In the genomic region with DNA sequence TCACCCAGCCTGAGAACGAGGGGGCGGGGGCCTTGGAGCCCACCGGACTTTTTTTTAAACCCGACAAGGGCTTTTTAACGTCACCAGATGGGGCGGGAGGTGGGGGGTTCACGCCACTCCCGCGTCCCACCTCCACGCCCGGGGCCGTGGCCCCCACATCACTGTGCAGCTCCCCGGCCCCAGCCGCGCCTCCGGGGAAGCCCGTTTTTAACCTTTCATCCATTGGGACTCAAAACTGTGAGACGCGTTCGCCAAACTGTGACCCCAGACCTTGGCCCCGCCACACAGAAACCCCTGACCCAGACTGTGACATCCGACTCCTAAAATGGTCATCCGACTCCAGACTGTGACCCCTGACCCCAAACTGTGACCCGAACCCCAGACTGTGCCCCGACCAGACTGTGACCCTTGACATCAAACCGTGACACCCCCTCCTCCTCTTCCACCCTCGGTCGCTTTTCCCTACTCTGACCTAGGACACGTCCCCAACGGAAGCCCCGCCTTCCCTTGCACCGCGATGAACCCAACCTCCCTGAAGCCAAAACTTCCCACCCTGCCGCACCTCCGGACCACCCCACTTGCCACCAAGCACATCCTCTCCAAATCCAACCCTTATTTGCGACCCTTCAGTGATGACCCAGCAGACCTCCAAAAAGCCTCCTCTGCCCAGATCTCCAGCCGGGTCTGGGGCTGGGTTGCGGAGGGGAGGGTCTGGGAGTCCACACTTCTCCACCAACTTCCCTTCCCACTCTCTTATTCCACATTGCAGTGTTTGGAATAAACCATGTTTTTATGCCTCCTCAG, we compare ENCODE assay signal across 8 cellular contexts. TPM values are rescaled to one million over a fixed set of nuclear protein-coding genes. Genes with fewer than 3 reads are reported as not detected.
DNase-seq lines count a peak whose midpoint lies in the region; ATAC-seq and TF ChIP-seq lines count a peak whose summit lies in the region.

No MANE protein-coding gene starts in this region.

- H3F3A ChIP-seq in SU-DHL-6 (ENCODE audit: insufficient read depth): no peaks in the 10 kb centered on the region

- H3K9ac ChIP-seq in SU-DHL-6 (ENCODE audit: low read length): peak overlapping the region; percentile 87

- peak overlapping the region; percentile 97 for H2AFZ ChIP-seq in SU-DHL-6 (ENCODE audit: low read depth, low read length, severe bottlenecking)

- peaks cover 38% of the 10 kb centered on the region for H3K36me3 Mint-ChIP-seq in activated T-cell treated with anti-CD3 and anti-CD28 coated beads, Interleukin-2, amount 50 U/mL, for 24 hours (ENCODE audit: low read depth)

- no peaks in the 10 kb centered on the region for H3K27me3 ChIP-seq in SU-DHL-6 (ENCODE audit: low read length)
- peaks cover 3% of the 10 kb centered on the region for H3K27me3 ChIP-seq in thoracic aorta (replicated peaks; ENCODE audit: insufficient read depth)

- H3K9me2 ChIP-seq in SU-DHL-6 (replicated peaks; ENCODE audit: insufficient read depth, low read length): no peaks in the 10 kb centered on the region

- H3K4me1 Mint-ChIP-seq in activated T-cell treated with anti-CD3 and anti-CD28 coated beads, Interleukin-2, amount 50 U/mL, for 24 hours (ENCODE audit: low read depth): peaks cover 37% of the 10 kb centered on the region

- H4K20me1 ChIP-seq in SU-DHL-6 (ENCODE audit: low read depth, low read length): no peaks in the 10 kb centered on the region

- no peak for ATAC-seq in thoracic aorta (ENCODE audit: insufficient number of reproducible peaks, low FRiP score, low read depth)
- no peak for ATAC-seq in GM21619 (IDR thresholded peaks at IDR 0.05; ENCODE audit: unreplicated experiment)

- peak overlapping the region; percentile 93 for H3K4me3 Mint-ChIP-seq in activated T-cell treated with anti-CD3 and anti-CD28 coated beads, Interleukin-2, amount 50 U/mL, for 24 hours

- peaks cover 25% of the 10 kb centered on the region for H3K27me3 Mint-ChIP-seq in activated T-cell treated with anti-CD3 and anti-CD28 coated beads, Interleukin-2, amount 50 U/mL, for 24 hours

- 0 out of 2 replicates have a peak, but pooled peaks cover 10% of the 10 kb centered on the region for H3K36me3 ChIP-seq in SU-DHL-6 (ENCODE audit: low read length)
- peaks cover 3% of the 10 kb centered on the region for H3K36me3 ChIP-seq in thoracic aorta

- peak overlapping the region; percentile 96 for H3K27ac Mint-ChIP-seq in activated T-cell treated with anti-CD3 and anti-CD28 coated beads, Interleukin-2, amount 50 U/mL, for 24 hours

- H3K79me2 ChIP-seq in SU-DHL-6 (ENCODE audit: insufficient read depth, low read length): peaks cover 26% of the 10 kb centered on the region

- H3K27ac ChIP-seq in SU-DHL-6 (ENCODE audit: low read depth, low read length) (peak overlapping the region; percentile 68), thoracic aorta (peak overlapping the region; percentile 71 to 77)

- no peaks in the 10 kb centered on the region for H3K9me3 Mint-ChIP-seq in activated T-cell treated with anti-CD3 and anti-CD28 coated beads, Interleukin-2, amount 50 U/mL, for 24 hours

- H3K4me3 ChIP-seq in SU-DHL-6 (ENCODE audit: insufficient read depth, low read length, poor library complexity, severe bottlenecking): peak overlapping the region; percentile 91
- H3K4me3 ChIP-seq in thoracic aorta: peak overlapping the region; percentile 79

- peaks cover 17 to 22% of the 10 kb centered on the region in 2 donors for H3K4me1 ChIP-seq in thoracic aorta (ENCODE audit: control insufficient read depth in 1 of 2, low read depth in 2 of 2)

- H3K9me3 ChIP-seq in SU-DHL-6 (ENCODE audit: insufficient read depth, low read length) (no peaks in the 10 kb centered on the region), thoracic aorta (no peaks in the 10 kb centered on the region)

- TF ChIP-seq CTCF in SU-DHL-6 (IDR thresholded peaks at IDR 0.05; ENCODE audit: insufficient read depth, low read length, poor library complexity, severe bottlenecking) (no peak), thoracic aorta (IDR thresholded peaks at IDR 0.05) (no peak)

- peak overlapping the region; percentile 96 for H3K4me2 ChIP-seq in SU-DHL-6 (ENCODE audit: low read depth, low read length, poor library complexity, severe bottlenecking)

- DNase-seq in activated T-cell treated with anti-CD3 and anti-CD28 coated beads, Interleukin-2, amount 50 U/mL, for 24 hours: no peak
- DNase-seq in activated T-cell treated with anti-CD3 and anti-CD28 coated beads, Interleukin-2, amount 50 U/mL, for 1 hour: no peak
- peak; percentile 37 for DNase-seq in hepatic stellate cell (ENCODE audit: low spot score)
- DNase-seq in thoracic aorta (ENCODE audit: low spot score): no peak
- no peak for DNase-seq in NCI-H526 treated with DMSO at 0.1 percent for 48 hours (lab: John Stamatoyannopoulos, UW)
- no peak for DNase-seq in NCI-H187 treated with DMSO at 0.1 percent for 48 hours (lab: John Stamatoyannopoulos, UW)

RNA-seq across cellular contexts. Expression of a gene that starts 1.5 kb away (rescaled TPM):
- total RNA-seq in thoracic aorta: 10 to 100 TPM; 17.5 to 38.3 TPM

RNA-seq across cellular contexts. Expression of a gene that starts 11.0 kb away (rescaled TPM):
- total RNA-seq in thoracic aorta: 1 to 10 TPM in 1 of 2 donors, under 1 TPM in 1; 0.27 to 1.2 TPM

RNA-seq across cellular contexts. Expression of a gene that starts 24.8 kb away (rescaled TPM):
- total RNA-seq in thoracic aorta: 10 to 100 TPM; 50.6 to 79.4 TPM

RNA-seq across cellular contexts. Expression of a gene that starts 50.9 kb away (rescaled TPM):
- under 1 TPM in 1 of 2 donors, not detected in 1; 0.68 TPM for total RNA-seq in thoracic aorta

RNA-seq across cellular contexts. Expression of a gene that starts 53.0 kb away (rescaled TPM):
- 10 to 100 TPM; 65.6 to 79.9 TPM for total RNA-seq in thoracic aorta
